In the genomic region with DNA sequence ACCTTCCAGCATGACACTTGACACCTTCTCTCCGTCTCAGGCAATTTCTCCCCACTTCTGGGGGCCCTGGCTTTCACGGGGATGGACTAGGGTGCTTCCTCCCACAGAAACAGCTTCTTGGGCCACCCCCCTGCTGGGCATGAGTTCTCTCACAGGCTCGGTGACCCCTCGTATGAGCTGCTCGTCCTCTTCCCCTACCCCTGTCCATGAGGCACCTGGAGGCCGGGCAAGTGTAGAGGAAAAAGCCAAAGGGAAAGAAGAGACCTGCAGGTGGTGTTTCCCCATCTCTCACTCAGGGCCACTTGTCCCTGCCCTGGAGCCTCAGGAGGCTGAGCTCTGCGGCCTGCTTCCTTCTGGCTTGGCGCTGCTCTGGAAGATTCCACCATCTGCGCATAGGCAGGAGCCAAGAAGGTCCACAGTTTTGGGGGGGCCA, we compare ENCODE assay signal across 1 cellular context.
TF ChIP-seq lines count a peak whose summit lies in the region.

No MANE protein-coding gene starts in this region.

TF ChIP-seq in HepG2, 621 proteins besides CTCF, POLR2A, EP300 and RAD21 (continued from another document):
- TF ChIP-seq, protein P1, sequence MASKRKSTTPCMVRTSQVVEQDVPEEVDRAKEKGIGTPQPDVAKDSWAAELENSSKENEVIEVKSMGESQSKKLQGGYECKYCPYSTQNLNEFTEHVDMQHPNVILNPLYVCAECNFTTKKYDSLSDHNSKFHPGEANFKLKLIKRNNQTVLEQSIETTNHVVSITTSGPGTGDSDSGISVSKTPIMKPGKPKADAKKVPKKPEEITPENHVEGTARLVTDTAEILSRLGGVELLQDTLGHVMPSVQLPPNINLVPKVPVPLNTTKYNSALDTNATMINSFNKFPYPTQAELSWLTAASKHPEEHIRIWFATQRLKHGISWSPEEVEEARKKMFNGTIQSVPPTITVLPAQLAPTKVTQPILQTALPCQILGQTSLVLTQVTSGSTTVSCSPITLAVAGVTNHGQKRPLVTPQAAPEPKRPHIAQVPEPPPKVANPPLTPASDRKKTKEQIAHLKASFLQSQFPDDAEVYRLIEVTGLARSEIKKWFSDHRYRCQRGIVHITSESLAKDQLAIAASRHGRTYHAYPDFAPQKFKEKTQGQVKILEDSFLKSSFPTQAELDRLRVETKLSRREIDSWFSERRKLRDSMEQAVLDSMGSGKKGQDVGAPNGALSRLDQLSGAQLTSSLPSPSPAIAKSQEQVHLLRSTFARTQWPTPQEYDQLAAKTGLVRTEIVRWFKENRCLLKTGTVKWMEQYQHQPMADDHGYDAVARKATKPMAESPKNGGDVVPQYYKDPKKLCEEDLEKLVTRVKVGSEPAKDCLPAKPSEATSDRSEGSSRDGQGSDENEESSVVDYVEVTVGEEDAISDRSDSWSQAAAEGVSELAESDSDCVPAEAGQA (IDR thresholded peaks at IDR 0.05; ENCODE audit: low read depth): no peak
- TF ChIP-seq, protein P1 (CRISPR knock-in tag; IDR thresholded peaks at IDR 0.05; ENCODE audit: borderline replicate concordance): no peak
- TF ChIP-seq, protein P2, sequence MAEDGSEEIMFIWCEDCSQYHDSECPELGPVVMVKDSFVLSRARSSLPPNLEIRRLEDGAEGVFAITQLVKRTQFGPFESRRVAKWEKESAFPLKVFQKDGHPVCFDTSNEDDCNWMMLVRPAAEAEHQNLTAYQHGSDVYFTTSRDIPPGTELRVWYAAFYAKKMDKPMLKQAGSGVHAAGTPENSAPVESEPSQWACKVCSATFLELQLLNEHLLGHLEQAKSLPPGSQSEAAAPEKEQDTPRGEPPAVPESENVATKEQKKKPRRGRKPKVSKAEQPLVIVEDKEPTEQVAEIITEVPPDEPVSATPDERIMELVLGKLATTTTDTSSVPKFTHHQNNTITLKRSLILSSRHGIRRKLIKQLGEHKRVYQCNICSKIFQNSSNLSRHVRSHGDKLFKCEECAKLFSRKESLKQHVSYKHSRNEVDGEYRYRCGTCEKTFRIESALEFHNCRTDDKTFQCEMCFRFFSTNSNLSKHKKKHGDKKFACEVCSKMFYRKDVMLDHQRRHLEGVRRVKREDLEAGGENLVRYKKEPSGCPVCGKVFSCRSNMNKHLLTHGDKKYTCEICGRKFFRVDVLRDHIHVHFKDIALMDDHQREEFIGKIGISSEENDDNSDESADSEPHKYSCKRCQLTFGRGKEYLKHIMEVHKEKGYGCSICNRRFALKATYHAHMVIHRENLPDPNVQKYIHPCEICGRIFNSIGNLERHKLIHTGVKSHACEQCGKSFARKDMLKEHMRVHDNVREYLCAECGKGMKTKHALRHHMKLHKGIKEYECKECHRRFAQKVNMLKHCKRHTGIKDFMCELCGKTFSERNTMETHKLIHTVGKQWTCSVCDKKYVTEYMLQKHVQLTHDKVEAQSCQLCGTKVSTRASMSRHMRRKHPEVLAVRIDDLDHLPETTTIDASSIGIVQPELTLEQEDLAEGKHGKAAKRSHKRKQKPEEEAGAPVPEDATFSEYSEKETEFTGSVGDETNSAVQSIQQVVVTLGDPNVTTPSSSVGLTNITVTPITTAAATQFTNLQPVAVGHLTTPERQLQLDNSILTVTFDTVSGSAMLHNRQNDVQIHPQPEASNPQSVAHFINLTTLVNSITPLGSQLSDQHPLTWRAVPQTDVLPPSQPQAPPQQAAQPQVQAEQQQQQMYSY (CRISPR knock-in tag; IDR thresholded peaks at IDR 0.05): no peak
- TF ChIP-seq, protein P3, sequence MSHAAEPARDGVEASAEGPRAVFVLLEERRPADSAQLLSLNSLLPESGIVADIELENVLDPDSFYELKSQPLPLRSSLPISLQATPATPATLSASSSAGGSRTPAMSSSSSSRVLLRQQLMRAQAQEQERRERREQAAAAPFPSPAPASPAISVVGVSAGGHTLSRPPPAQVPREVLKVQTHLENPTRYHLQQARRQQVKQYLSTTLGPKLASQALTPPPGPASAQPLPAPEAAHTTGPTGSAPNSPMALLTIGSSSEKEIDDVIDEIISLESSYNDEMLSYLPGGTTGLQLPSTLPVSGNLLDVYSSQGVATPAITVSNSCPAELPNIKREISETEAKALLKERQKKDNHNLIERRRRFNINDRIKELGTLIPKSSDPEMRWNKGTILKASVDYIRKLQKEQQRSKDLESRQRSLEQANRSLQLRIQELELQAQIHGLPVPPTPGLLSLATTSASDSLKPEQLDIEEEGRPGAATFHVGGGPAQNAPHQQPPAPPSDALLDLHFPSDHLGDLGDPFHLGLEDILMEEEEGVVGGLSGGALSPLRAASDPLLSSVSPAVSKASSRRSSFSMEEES (CRISPR knock-in tag; IDR thresholded peaks at IDR 0.05): no peak
- TF ChIP-seq ZNF263 (CRISPR knock-in tag; IDR thresholded peaks at IDR 0.05) (no peak), GABPA (IDR thresholded peaks at IDR 0.05; ENCODE audit: low read depth, low read length) (no peak), GABPA (CRISPR knock-in tag; IDR thresholded peaks at IDR 0.05; ENCODE audit: low read depth) (no peak), ARNTL (CRISPR knock-in tag; IDR thresholded peaks at IDR 0.05) (no peak), ZNF652 (CRISPR knock-in tag; IDR thresholded peaks at IDR 0.05; ENCODE audit: borderline replicate concordance, low read depth) (no peak), MYNN (CRISPR knock-in tag; IDR thresholded peaks at IDR 0.05; ENCODE audit: low read depth) (no peak), ZNF329 (CRISPR knock-in tag; IDR thresholded peaks at IDR 0.05; ENCODE audit: low read depth) (no peak), EED (CRISPR knock-in tag; IDR thresholded peaks at IDR 0.05) (no peak)
- TF ChIP-seq, protein P4, sequence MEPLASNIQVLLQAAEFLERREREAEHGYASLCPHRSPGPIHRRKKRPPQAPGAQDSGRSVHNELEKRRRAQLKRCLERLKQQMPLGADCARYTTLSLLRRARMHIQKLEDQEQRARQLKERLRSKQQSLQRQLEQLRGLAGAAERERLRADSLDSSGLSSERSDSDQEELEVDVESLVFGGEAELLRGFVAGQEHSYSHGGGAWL (CRISPR knock-in tag; IDR thresholded peaks at IDR 0.05): no peak
- TF ChIP-seq, protein P5, sequence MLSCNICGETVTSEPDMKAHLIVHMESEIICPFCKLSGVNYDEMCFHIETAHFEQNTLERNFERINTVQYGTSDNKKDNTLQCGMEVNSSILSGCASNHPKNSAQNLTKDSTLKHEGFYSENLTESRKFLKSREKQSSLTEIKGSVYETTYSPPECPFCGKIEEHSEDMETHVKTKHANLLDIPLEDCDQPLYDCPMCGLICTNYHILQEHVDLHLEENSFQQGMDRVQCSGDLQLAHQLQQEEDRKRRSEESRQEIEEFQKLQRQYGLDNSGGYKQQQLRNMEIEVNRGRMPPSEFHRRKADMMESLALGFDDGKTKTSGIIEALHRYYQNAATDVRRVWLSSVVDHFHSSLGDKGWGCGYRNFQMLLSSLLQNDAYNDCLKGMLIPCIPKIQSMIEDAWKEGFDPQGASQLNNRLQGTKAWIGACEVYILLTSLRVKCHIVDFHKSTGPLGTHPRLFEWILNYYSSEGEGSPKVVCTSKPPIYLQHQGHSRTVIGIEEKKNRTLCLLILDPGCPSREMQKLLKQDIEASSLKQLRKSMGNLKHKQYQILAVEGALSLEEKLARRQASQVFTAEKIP (CRISPR knock-in tag; IDR thresholded peaks at IDR 0.05; ENCODE audit: borderline replicate concordance): no peak
TF ChIP-seq in HepG2: peak in this region for 0.
